In the genomic region with DNA sequence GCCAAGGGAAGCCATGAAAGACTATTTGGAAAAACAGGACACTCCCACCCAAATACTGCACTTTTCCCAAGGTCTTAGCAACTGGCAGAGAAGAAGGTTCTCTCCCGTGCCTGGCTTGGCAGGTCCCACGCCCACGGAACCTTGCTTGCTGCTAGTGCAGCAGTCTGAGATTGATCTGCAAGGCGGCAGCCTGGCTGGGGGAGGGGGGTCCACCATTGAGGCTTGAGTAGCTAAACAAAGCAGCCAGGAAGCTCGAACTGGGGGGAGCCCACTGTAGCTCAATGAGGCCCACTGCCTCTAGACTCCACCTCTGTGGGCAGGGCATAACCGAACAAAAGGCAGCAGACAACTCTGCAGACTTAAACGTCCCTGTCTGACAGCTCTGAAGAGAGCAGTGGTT, we compare ENCODE assay signal across 10 cellular contexts.
"Had no signal": no experiment of that assay in that cellular context is flagged by ENCODE, and none has a peak within 500 bp of the region (broad histone marks: within the 10 kb centered on the region; RNA-seq: fewer than 3 reads in every experiment).

No MANE protein-coding gene starts in this region.

- H3K27ac ChIP-seq: GM23248 had no signal

- H3K9ac ChIP-seq: GM23248 had no signal

- H2AFZ ChIP-seq: GM23248, GM23338 had no signal

- H3K4me3 ChIP-seq: GM23248, GM23338, HAP-1 had no signal

- H3K36me3 ChIP-seq: HAP-1 had no signal

- H3K9me3 ChIP-seq: HAP-1 had no signal

- FAIRE-seq: H1, H54 had no signal

- DNase-seq: GM23248, GOT3, H7, H9, HCEC 1CT, HFFc6 had no signal

- H3K4me2 ChIP-seq: GM23338 had no signal

- H3K4me1 ChIP-seq: HAP-1 had no signal
